Comparison of ENCODE assay signal across 1 cellular context in genomic region chr1:2045468-2046224, GRCh38.
TF ChIP-seq lines count a peak whose summit lies in the region.

No MANE protein-coding gene starts in this region.

TF ChIP-seq in GM23338, 12 proteins besides CTCF, POLR2A, EP300 and RAD21:
- no peak for TF ChIP-seq ETS1 (IDR thresholded peaks at IDR 0.05)
